ENCODE assay signal across 28 cellular contexts in genomic region chr3:23669541-23670255, GRCh38.
DNase-seq lines count a peak whose midpoint lies in the region; ATAC-seq lines count a peak whose summit lies in the region.
"Had no signal": no experiment of that assay in that cellular context is flagged by ENCODE, and none has a peak within 500 bp of the region (broad histone marks: within the 10 kb centered on the region; RNA-seq: fewer than 3 reads in every experiment).

No MANE protein-coding gene starts in this region.

- H3K4me1 ChIP-seq in SJSA1 (replicated peaks) = peaks cover 48% of the 10 kb centered on the region
- H3K4me1 ChIP-seq: parathyroid adenoma had no signal

- H3K36me3 ChIP-seq in SJSA1 = no peaks in the 10 kb centered on the region
- H3K36me3 ChIP-seq: gastroesophageal sphincter had no signal

- H3K9me3 ChIP-seq in SJSA1 (replicated peaks) = no peaks in the 10 kb centered on the region
- H3K9me3 ChIP-seq: gastroesophageal sphincter had no signal

- DNase-seq in NCI-H1105 treated with DMSO at 0.1 percent for 48 hours (lab: John Stamatoyannopoulos, UW) (peak; percentile 17), NCI-H1105 (lab: John Stamatoyannopoulos, UW) (no peak), LoVo (ENCODE audit: low spot score) (peak; percentile 22), SJSA1 (ENCODE audit: low read depth in 1 of 2, low spot score in 2 of 2) (no peak), glomerular visceral epithelial cell (ENCODE audit: extremely low spot score) (peak; percentile 21), superior temporal gyrus (ENCODE audit: extremely low spot score) (no peak)
- DNase-seq in activated CD4-positive, alpha-beta T cell treated with anti-CD3 and anti-CD28 coated beads, Interleukin-2, amount 50 U/mL, for 4 hours = no peak
- DNase-seq: activated CD4-positive, alpha-beta T cell treated with anti-CD3 and anti-CD28 coated beads for 48 hours; activated CD8-positive, alpha-beta memory T cell treated with anti-CD3 and anti-CD28 coated beads for 24 hours; activated naive CD4-positive, alpha-beta T cell treated with anti-CD3 and anti-CD28 coated beads, Interleukin-2, amount 50 U/mL, for 16 hours; activated T-cell treated with anti-CD3 and anti-CD28 coated beads for 4 hours; Calu3; DMS79 treated with DMSO at 0.1 percent for 48 hours; GF-D8; hippocampal formation; MV-4-11; NCI-H146; NCI-H82; SHP77 treated with DMSO at 0.1 percent for 48 hours; stimulated activated CD4-positive, alpha-beta T cell treated with anti-CD3 and anti-CD28 coated beads, Interleukin-1b, Interleukin-23, amount 100 ng/mL, for 48 hours; stimulated activated naive CD4-positive, alpha-beta T cell treated with Interleukin-2 at 50 U/mL for 16 hours; SW 1271; T-helper 9 cell had no signal

- no peaks in the 10 kb centered on the region for H3K27me3 ChIP-seq in SJSA1 (replicated peaks)

- no peak for ATAC-seq in GM18511 (IDR thresholded peaks at IDR 0.05; ENCODE audit: unreplicated experiment)
- ATAC-seq: gastroesophageal sphincter had no signal

- no peak overlapping the region for H3K4me3 ChIP-seq in SJSA1
- H3K4me3 ChIP-seq: gastroesophageal sphincter had no signal

- H3K27ac ChIP-seq in SJSA1 = peak overlapping the region; percentile 88; the same call in 1 of the 2 replicates
- H3K27ac ChIP-seq: 22Rv1, gastroesophageal sphincter, KMS-11, parathyroid adenoma had no signal

Comparison
In these comparisons a context has a peak if more than half of its experiments do, and no peak if none do; other contexts are left out.
1. DNase-seq: peak in NCI-H1105 treated with DMSO at 0.1 percent for 48 hours (single experiment), LoVo (single experiment) and glomerular visceral epithelial cell (single experiment); none in NCI-H1105 (single experiment), SJSA1 (0 of 2), activated CD4-positive, alpha-beta T cell treated with anti-CD3 and anti-CD28 coated beads, Interleukin-2, amount 50 U/mL, for 4 hours (0 of 2) and superior temporal gyrus (single experiment).